Comparison of ENCODE assay signal across 8 cellular contexts in the genomic region with DNA sequence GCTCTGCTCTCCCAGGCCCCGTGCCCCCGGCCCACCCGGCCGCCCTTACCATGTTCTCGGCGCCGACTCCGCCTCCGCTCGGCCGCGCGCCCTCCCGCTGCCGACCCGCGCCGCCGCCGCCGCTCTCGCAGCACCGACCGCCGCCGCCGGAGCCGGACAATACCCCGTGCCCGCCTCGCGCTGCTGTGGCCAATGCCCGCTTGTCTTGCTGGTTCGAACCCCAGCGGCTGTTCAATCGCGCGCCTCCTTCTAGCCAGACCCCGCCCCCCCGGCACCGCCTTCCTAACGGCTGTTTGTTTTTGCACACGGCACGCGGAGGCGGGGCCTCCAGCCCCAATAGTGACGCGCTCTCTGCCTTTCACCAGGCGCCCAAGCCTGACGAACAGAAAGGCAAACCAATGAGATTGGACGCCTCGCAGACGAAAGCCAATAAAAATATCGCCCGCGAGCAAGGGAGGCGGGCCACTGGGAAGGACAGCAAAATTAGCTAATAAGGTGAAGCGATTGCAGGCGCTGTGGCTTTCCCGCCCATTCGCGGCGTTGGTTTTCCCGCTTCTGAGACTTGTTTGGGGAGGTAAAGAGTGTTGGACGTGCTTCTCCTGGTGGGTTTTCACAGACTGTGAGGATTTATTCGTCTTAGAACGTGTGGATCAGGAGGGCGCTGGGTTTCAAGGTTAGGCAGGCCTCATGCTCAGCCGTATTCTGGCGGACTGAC. TPM values are rescaled to one million over a fixed set of nuclear protein-coding genes. Genes with fewer than 3 reads are reported as not detected.
DNase-seq lines count a peak whose midpoint lies in the region; ATAC-seq and TF ChIP-seq lines count a peak whose summit lies in the region.

A gene (minus strand): TSS at position 168 of the 715 bp plus-strand sequence. CDS start 116 bp downstream, at position 52.

- H3K36me3 Mint-ChIP-seq in activated T-cell treated with anti-CD3 and anti-CD28 coated beads, Interleukin-2, amount 50 U/mL, for 4 hours (ENCODE audit: insufficient read depth) = no peaks in the 10 kb centered on the region

- CTCF ChIA-PET in Panc1 (lab: Charles Lee) = interaction anchor here (1.4 to 1.8 kb wide), 2 partner anchors 10 to 125 kb away, joined by 5 read pairs; no protein-coding TSS in a partner anchor

- peaks cover 23% of the 10 kb centered on the region for H3K4me1 ChIP-seq in Panc1 (ENCODE audit: control insufficient read depth, insufficient read depth, low read length)
- H3K4me1 ChIP-seq in mucosa of rectum (ENCODE audit: control insufficient read depth in 2 of 2, insufficient read depth in 2 of 2, low read length in 2 of 2) = peaks cover 4 to 11% of the 10 kb centered on the region in 2 donors

- POLR2A ChIA-PET in Panc1 (lab: Charles Lee) = interaction anchor here (0.5 to 1.2 kb wide), 3 partner anchors 33 to 181 kb away, joined by 3 read pairs; no protein-coding TSS in a partner anchor

- TF ChIP-seq CTCF in Panc1 (IDR thresholded peaks at IDR 0.05) = no peak

- ATAC-seq in GM21723 (IDR thresholded peaks at IDR 0.05; ENCODE audit: unreplicated experiment) = peak; percentile 86
- peak; percentile 96 for ATAC-seq in Panc1
- ATAC-seq in activated T-cell treated with anti-CD3 and anti-CD28 coated beads, Interleukin-2, amount 50 U/mL, for 4 hours = peak; percentile 87

- in situ Hi-C loops in Panc1 (cut with HindIII; ENCODE audit: low pct_unique_long_range_greater_than_20kb, low sequenced_read_pairs) = no loop called here

- intact Hi-C loops in Panc1 (cut with micrococcal nuclease; ENCODE audit: unreplicated experiment) = loop anchor here (5.0 kb wide), 1 partner anchor 261 kb away; no protein-coding TSS in a partner anchor

- DNase-seq in DMS53 (lab: John Stamatoyannopoulos, UW) (peak; percentile 100), KG1 (lab: John Stamatoyannopoulos, UW) (peak; percentile 100), Panc1 (ENCODE audit: low read depth, low spot score) (peak; percentile 100), erythroblast (lab: John Stamatoyannopoulos, UW) (peak; percentile 100)
- peak; percentile 100 for DNase-seq in activated T-cell treated with anti-CD3 and anti-CD28 coated beads, Interleukin-2, amount 50 U/mL, for 4 hours
- DNase-seq in stimulated activated CD8-positive, alpha-beta memory T cell treated with anti-CD3 and anti-CD28 coated beads, Interleukin-4, amount 100 ng/mL, for 48 hours = peak; percentile 100

- peaks cover 4% of the 10 kb centered on the region; the same call in 1 of the 2 replicates for H3K36me3 ChIP-seq in Panc1 (ENCODE audit: control insufficient read depth, insufficient read depth, low read length)
- no peaks in the 10 kb centered on the region for H3K36me3 ChIP-seq in mucosa of rectum (ENCODE audit: control insufficient read depth in 2 of 2, insufficient read depth in 2 of 2, low read length in 2 of 2)

- peak; percentile 98 for TF ChIP-seq POLR2A in erythroblast (IDR thresholded peaks at IDR 0.05; ENCODE audit: low read length)

- no peaks in the 10 kb centered on the region for H3K9me3 ChIP-seq in Panc1 (ENCODE audit: control insufficient read depth, insufficient read depth, low read depth, low read length)
- H3K9me3 ChIP-seq in mucosa of rectum (ENCODE audit: control insufficient read depth in 2 of 2, low read length in 2 of 2) = no peaks in the 10 kb centered on the region

- H3K27me3 ChIP-seq in Panc1 (ENCODE audit: control insufficient read depth, insufficient read depth, low read length) (no peaks in the 10 kb centered on the region), mucosa of rectum (ENCODE audit: control insufficient read depth in 2 of 2, insufficient read depth in 2 of 2, low read length in 2 of 2) (no peaks in the 10 kb centered on the region)

- no peaks in the 10 kb centered on the region for H3K27me3 Mint-ChIP-seq in activated T-cell treated with anti-CD3 and anti-CD28 coated beads, Interleukin-2, amount 50 U/mL, for 4 hours (ENCODE audit: low read depth)

- H3K27ac ChIP-seq in Panc1 (ENCODE audit: low read length) (peak within 1 kb of the TSS; percentile 97), mucosa of rectum (ENCODE audit: low read depth in 2 of 2, low read length in 2 of 2) (peak within 1 kb of the TSS; percentile 93 to 94)

- BruUV-seq in Panc1 (replicated peaks; lab: Mats Ljungman, UMichigan) = no TSS peak

- H3K4me3 Mint-ChIP-seq in activated T-cell treated with anti-CD3 and anti-CD28 coated beads, Interleukin-2, amount 50 U/mL, for 4 hours = peak within 1 kb of the TSS; percentile 90

- H3K4me1 Mint-ChIP-seq in activated T-cell treated with anti-CD3 and anti-CD28 coated beads, Interleukin-2, amount 50 U/mL, for 4 hours (ENCODE audit: low read depth) = peaks cover 37% of the 10 kb centered on the region

- no peaks in the 10 kb centered on the region for H3K9me3 Mint-ChIP-seq in activated T-cell treated with anti-CD3 and anti-CD28 coated beads, Interleukin-2, amount 50 U/mL, for 4 hours

- H3K9ac ChIP-seq in mucosa of rectum (ENCODE audit: low read depth in 1 of 2, low read length in 2 of 2) = peak within 1 kb of the TSS; percentile 93 to 94

- H3K4me3 ChIP-seq in Panc1 (ENCODE audit: low read depth in 2 of 2, low read length in 2 of 2) (peak within 1 kb of the TSS; percentile 81 to 96), mucosa of rectum (ENCODE audit: low read length in 2 of 2) (peak within 1 kb of the TSS; percentile 93 to 96)

RNA-seq across cellular contexts. Expression of the gene that starts here (rescaled TPM):
- total RNA-seq in Panc1 (2021; ENCODE audit: unreplicated experiment) = 319 TPM
- polyA plus RNA-seq in Panc1 (2012; ENCODE audit: insufficient read length) = 304 TPM
- total RNA-seq in activated T-cell treated with anti-CD3 and anti-CD28 coated beads, Interleukin-2, amount 50 U/mL, for 4 hours = 100 to 1,000 TPM; 128 to 140 (median 133) TPM

Comparison
In these comparisons a context has a peak if more than half of its experiments do, and no peak if none do; other contexts are left out.
1. Peak in every context shown above with its lines: DNase-seq, ATAC-seq, H3K4me3 ChIP-seq and H3K27ac ChIP-seq.